Comparison of ENCODE assay signal across 8 cellular contexts in the genomic region with DNA sequence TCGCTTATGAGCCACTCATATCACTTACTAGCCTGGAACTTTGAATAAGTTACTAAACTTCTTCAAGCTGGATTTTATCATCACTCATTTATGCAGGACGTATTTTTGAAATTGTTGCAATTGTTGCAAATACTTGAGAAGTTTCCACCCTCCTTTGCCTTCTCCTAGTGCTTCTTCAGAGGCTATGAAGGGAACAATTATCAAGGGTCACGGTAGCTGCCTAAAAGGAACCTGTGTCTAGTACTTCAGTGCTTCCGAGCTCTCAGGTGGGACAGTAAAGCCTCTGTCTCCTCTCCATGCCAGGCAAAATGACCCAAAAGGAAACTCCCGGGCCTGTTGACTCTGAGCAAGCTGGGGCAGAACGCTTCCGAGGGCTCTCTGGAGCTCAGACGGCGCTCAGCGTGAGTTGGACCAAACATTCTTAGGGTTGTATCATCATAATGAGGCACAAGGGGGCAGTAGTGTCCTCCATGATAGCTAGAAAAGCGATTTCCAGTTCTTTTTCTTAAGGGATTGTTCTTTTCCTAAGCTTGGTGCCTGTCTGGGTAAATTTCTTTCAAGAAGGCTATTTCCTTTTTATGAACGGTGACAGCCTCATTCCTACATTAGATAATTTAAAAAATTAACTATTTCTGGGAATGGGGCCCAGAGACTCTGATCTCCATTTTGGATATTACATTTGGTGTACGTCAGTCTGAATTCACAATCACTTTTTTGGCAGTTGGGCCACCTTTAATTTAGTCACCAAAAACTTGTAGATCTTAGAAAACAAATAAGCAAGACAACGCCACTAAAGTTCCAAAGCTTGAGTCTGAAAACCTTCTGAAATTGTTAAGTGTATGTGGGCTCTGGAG.
DNase-seq lines count a peak whose midpoint lies in the region; ATAC-seq and TF ChIP-seq lines count a peak whose summit lies in the region.

No MANE protein-coding gene starts in this region.

- TF ChIP-seq CTCF in OCI-LY3 (IDR thresholded peaks at IDR 0.05; ENCODE audit: low read depth, low read length) (peak; percentile 72), brain microvascular endothelial cell (IDR thresholded peaks at IDR 0.05; ENCODE audit: low read depth, low read length, missing control alignments) (peak; percentile 74)

- ATAC-seq in GM21360 (IDR thresholded peaks at IDR 0.05; ENCODE audit: unreplicated experiment): peak; percentile 82
- no peak for ATAC-seq in HG02852 (IDR thresholded peaks at IDR 0.05; ENCODE audit: unreplicated experiment)

- H3K4me1 Mint-ChIP-seq in immature natural killer cell: peaks cover 13 to 16% of the 10 kb centered on the region in 2 donors

- no peaks in the 10 kb centered on the region for H3K27me3 ChIP-seq in OCI-LY3 (ENCODE audit: low read depth, low read length)
- no peaks in the 10 kb centered on the region for H3K27me3 ChIP-seq in brain microvascular endothelial cell (replicated peaks)

- DNase-seq in DMS79 (lab: John Stamatoyannopoulos, UW) (peak; percentile 0), HuH-7 (ENCODE audit: low spot score) (peak; percentile 46), brain microvascular endothelial cell (peak; percentile 72), immature natural killer cell (peak; percentile 42 to 56 (median 49))
- peak; percentile 10 for DNase-seq in stimulated activated CD4-positive, alpha-beta T cell treated with anti-CD3 and anti-CD28 coated beads, Interleukin-1b, Interleukin-23, amount 100 ng/mL, for 48 hours

- in situ Hi-C loops in brain microvascular endothelial cell (cut with HindIII; ENCODE audit: low pct_ligation_motif_present, low sequenced_read_pairs): no loop called here

- no peaks in the 10 kb centered on the region for H3K79me2 ChIP-seq in OCI-LY3 (ENCODE audit: low read length)

- H3K4me3 ChIP-seq in OCI-LY3 (ENCODE audit: low read length) (peak overlapping the region; percentile 54), brain microvascular endothelial cell (ENCODE audit: low read depth, low read length) (peak overlapping the region; percentile 9)

- peaks cover 0 to 2% (median 2%) of the 10 kb centered on the region in 3 donors for H3K27me3 Mint-ChIP-seq in immature natural killer cell (ENCODE audit: low read depth in 3 of 3)

- H2AFZ ChIP-seq in OCI-LY3 (ENCODE audit: low read depth, low read length): peak overlapping the region; percentile 43; the same call in 1 of the 2 replicates

- peak overlapping the region; percentile 53 for H3K4me2 ChIP-seq in OCI-LY3 (ENCODE audit: low read length)

- H3K36me3 ChIP-seq in OCI-LY3 (replicated peaks; ENCODE audit: low read depth, low read length): no peaks in the 10 kb centered on the region
- no peaks in the 10 kb centered on the region for H3K36me3 ChIP-seq in brain microvascular endothelial cell (replicated peaks)

- no peaks in the 10 kb centered on the region for H3K4me1 ChIP-seq in OCI-LY3 (ENCODE audit: low read length)

- peaks cover 8% of the 10 kb centered on the region; the same call in 1 of the 2 replicates for H3K9me3 ChIP-seq in OCI-LY3 (ENCODE audit: insufficient read depth, low read length)

- H3K27ac ChIP-seq in OCI-LY3 (ENCODE audit: low read length) (no peak overlapping the region), brain microvascular endothelial cell (no peak overlapping the region)

- peaks cover 0 to 5% (median 0%) of the 10 kb centered on the region in 3 donors for H3K36me3 Mint-ChIP-seq in immature natural killer cell

- peak overlapping the region in 1 of 6 donors; percentile 38 for H3K27ac Mint-ChIP-seq in immature natural killer cell

- peaks cover 0 to 1% (median 0%) of the 10 kb centered on the region in 6 donors for H3K9me3 Mint-ChIP-seq in immature natural killer cell

- H3K4me3 Mint-ChIP-seq in immature natural killer cell: peak overlapping the region in 3 of 5 donors; percentile 48 to 67 (median 48)

- H3K9ac ChIP-seq in OCI-LY3 (ENCODE audit: low read length): no peak overlapping the region

- H4K20me1 ChIP-seq in OCI-LY3 (ENCODE audit: insufficient read depth, low read length): no peaks in the 10 kb centered on the region

Comparison
In these comparisons a context has a peak if more than half of its experiments do, and no peak if none do; other contexts are left out.
1. DNase-seq: peak in every context shown above with its lines; median percentile 72 in brain microvascular endothelial cell; 49 in immature natural killer cell; 46 in HuH-7; 10 in stimulated activated CD4-positive, alpha-beta T cell treated with anti-CD3 and anti-CD28 coated beads, Interleukin-1b, Interleukin-23, amount 100 ng/mL, for 48 hours; 0 in DMS79.